In genomic region chr2:26696352-26696816, GRCh38 we compare ENCODE assay signal across 12 cellular contexts. TPM values are rescaled to one million over a fixed set of nuclear protein-coding genes. Genes with fewer than 3 reads are reported as not detected.
DNase-seq lines count a peak whose midpoint lies in the region; FAIRE-seq and TF ChIP-seq lines count a peak whose summit lies in the region.
"Had no signal": no experiment of that assay in that cellular context is flagged by ENCODE, and none has a peak within 500 bp of the region (broad histone marks: within the 10 kb centered on the region; RNA-seq: fewer than 3 reads in every experiment).

No MANE protein-coding gene starts in this region.

- H3K36me3 ChIP-seq in osteoblast (ENCODE audit: insufficient read depth, low read length) (no peaks in the 10 kb centered on the region), H7 (replicated peaks; ENCODE audit: control insufficient read depth, insufficient read depth, low read length) (no peaks in the 10 kb centered on the region)
- H3K36me3 ChIP-seq: heart left ventricle, neural progenitor cell had no signal

- DNase-seq in GM03348 (ENCODE audit: low spot score): peak; percentile 69
- DNase-seq in MV-4-11 (lab: John Stamatoyannopoulos, UW): peak; percentile 16
- peak; percentile 94 for DNase-seq in cerebellum (ENCODE audit: low spot score)
- DNase-seq in osteoblast (ENCODE audit: insufficient read length, low spot score, missing footprints): peak; percentile 98
- no peak for DNase-seq in chondrocyte (ENCODE audit: low spot score)
- no peak for DNase-seq in H7
- DNase-seq in frontal cortex (ENCODE audit: low spot score in 2 of 2): no peak
- DNase-seq: activated naive CD8-positive, alpha-beta T cell treated with anti-CD3 and anti-CD28 coated beads, Interleukin-2, amount 10 ng/mL, durations not matched to agents 7 days and 5 days; NCI-H510A treated with DMSO at 0.1 percent for 48 hours had no signal

- H3K27me3 Mint-ChIP-seq in chondrocyte (ENCODE audit: low read depth): peaks cover 34% of the 10 kb centered on the region

- peaks cover 7% of the 10 kb centered on the region for H4K20me1 ChIP-seq in osteoblast (ENCODE audit: insufficient read depth, low read length)

- H3K4me3 Mint-ChIP-seq in chondrocyte (ENCODE audit: unreplicated experiment): no peak overlapping the region
- H3K4me3 Mint-ChIP-seq: activated naive CD8-positive, alpha-beta T cell treated with anti-CD3 and anti-CD28 coated beads, Interleukin-2, amount 10 ng/mL, durations not matched to agents 7 days and 5 days; IgD-negative memory B cell had no signal

- H3K4me1 Mint-ChIP-seq in chondrocyte (ENCODE audit: low read depth): peaks cover 32% of the 10 kb centered on the region

- H3K27ac ChIP-seq in osteoblast (ENCODE audit: low read depth, low read length): peak overlapping the region; percentile 40
- H3K27ac ChIP-seq: heart left ventricle, neural progenitor cell had no signal

- H3K9me3 Mint-ChIP-seq in chondrocyte (ENCODE audit: low read depth): no peaks in the 10 kb centered on the region
- H3K9me3 Mint-ChIP-seq: activated naive CD8-positive, alpha-beta T cell treated with anti-CD3 and anti-CD28 coated beads, Interleukin-2, amount 10 ng/mL, durations not matched to agents 7 days and 5 days had no signal

- H3K27me3 ChIP-seq in osteoblast (ENCODE audit: insufficient read depth, low read length) (peaks cover 26% of the 10 kb centered on the region), H7 (ENCODE audit: control insufficient read depth, insufficient read depth, low read length) (peaks cover 40% of the 10 kb centered on the region)

- FAIRE-seq in frontal cortex (lab: Jason Lieb, UNC): no peak

- TF ChIP-seq CTCF in osteoblast (IDR thresholded peaks at IDR 0.05; ENCODE audit: extremely low read depth, low read depth, low read length): no peak
- no peak for TF ChIP-seq CTCF in chondrocyte (IDR thresholded peaks at IDR 0.05)

- H3K36me3 Mint-ChIP-seq in chondrocyte (ENCODE audit: low read depth): peaks cover 2% of the 10 kb centered on the region
- H3K36me3 Mint-ChIP-seq: activated naive CD8-positive, alpha-beta T cell treated with anti-CD3 and anti-CD28 coated beads, Interleukin-2, amount 10 ng/mL, durations not matched to agents 7 days and 5 days; IgD-negative memory B cell; neural progenitor cell had no signal

- H3K79me2 ChIP-seq in osteoblast (ENCODE audit: insufficient read depth, low read length): no peaks in the 10 kb centered on the region

- no peak overlapping the region for H3K4me2 ChIP-seq in osteoblast (ENCODE audit: insufficient read depth, low read length)
- H3K4me2 ChIP-seq: neural progenitor cell had no signal

- H2AFZ ChIP-seq in osteoblast (ENCODE audit: low read length): no peak overlapping the region
- H2AFZ ChIP-seq: neural progenitor cell had no signal

- H3K4me1 ChIP-seq in osteoblast (ENCODE audit: insufficient read depth, low read length): peaks cover 19% of the 10 kb centered on the region

- no peaks in the 10 kb centered on the region for H3K9me3 ChIP-seq in osteoblast (ENCODE audit: low read depth, low read length)
- H3K9me3 ChIP-seq: heart left ventricle had no signal

- no peak overlapping the region for H3K27ac Mint-ChIP-seq in chondrocyte (ENCODE audit: unreplicated experiment)
- H3K27ac Mint-ChIP-seq: activated naive CD8-positive, alpha-beta T cell treated with anti-CD3 and anti-CD28 coated beads, Interleukin-2, amount 10 ng/mL, durations not matched to agents 7 days and 5 days; IgD-negative memory B cell; neural progenitor cell had no signal

- H3K4me3 ChIP-seq in osteoblast (ENCODE audit: insufficient read depth, low read length) (no peak overlapping the region), H7 (ENCODE audit: insufficient read depth, low read depth, low read length) (no peak overlapping the region)
- H3K4me3 ChIP-seq: heart left ventricle, neural progenitor cell had no signal

RNA-seq across cellular contexts. Expression of gene KCNK3, which starts 3.9 kb away (rescaled TPM):
- total RNA-seq in cerebellum (6.3 TPM), osteoblast (not detected in 2 replicates), chondrocyte (0.77 to 2.9 TPM (median 2.8 TPM) in 3 replicates), frontal cortex (4.1 TPM)
- 0.11 and 0.48 TPM in 2 replicates for total RNA-seq in H7 (2014; rRNA removed; shearing (Covaris generic))
- total RNA-seq: activated naive CD8-positive, alpha-beta T cell treated with anti-CD3 and anti-CD28 coated beads, Interleukin-2, amount 10 ng/mL, durations not matched to agents 7 days and 5 days had no signal

RNA-seq across cellular contexts. Expression of gene CIB4, which starts 55.2 kb away (rescaled TPM):
- not detected for total RNA-seq in cerebellum
- total RNA-seq in osteoblast: not detected in 2 replicates
- total RNA-seq in chondrocyte: not detected in 3 replicates
- not detected in 2 replicates for total RNA-seq in H7 (2014; rRNA removed; shearing (Covaris generic))
- not detected for total RNA-seq in frontal cortex
- total RNA-seq: activated naive CD8-positive, alpha-beta T cell treated with anti-CD3 and anti-CD28 coated beads, Interleukin-2, amount 10 ng/mL, durations not matched to agents 7 days and 5 days; heart left ventricle had no signal

Comparison
In these comparisons a context has a peak if more than half of its experiments do, and no peak if none do; other contexts are left out.
1. DNase-seq: peak in GM03348 (single experiment), MV-4-11 (single experiment), cerebellum (single experiment) and osteoblast (single experiment); none in chondrocyte (single experiment), H7 (single experiment) and frontal cortex (0 of 2).